1 cellular context compared by ENCODE assay signal in the genomic region with DNA sequence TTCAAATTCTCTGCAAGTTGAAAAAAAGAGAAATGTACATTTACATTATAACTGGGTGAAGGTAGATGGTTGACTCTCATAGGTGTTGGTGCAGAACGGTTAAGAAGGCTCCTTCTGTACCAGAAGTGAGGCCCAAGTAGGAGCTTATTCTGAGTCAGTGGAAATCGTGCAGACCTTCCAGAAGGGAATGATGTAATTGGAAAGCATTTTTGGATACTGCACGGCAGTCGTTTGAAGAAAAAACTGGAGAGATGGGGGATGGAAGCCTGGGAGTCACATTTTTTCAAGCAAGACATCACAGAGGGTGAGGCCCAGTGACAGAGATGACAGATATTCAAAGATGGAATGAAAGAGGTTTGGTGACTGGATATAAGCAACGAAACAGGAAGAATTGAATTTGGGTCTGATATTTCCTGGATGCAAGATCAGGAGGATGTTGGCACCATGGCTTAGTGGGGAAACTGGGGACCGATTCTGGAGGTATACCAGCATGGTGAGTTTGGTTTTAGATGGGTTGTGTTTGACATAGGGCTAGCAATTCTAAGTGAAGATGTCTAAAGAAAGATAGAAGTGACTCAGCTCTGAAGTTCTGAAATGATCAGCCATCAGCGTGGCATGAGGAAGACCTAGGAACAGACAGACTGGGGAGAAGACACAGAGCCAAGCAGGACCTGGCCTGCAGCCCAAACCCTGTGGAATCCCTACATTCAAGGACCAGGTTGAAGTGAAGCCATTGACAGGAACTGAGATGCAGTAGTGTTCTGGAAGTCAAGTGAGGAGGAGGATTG.
TF ChIP-seq lines count a peak whose summit lies in the region.

No MANE protein-coding gene starts in this region.

TF ChIP-seq in IMR-90, 13 proteins besides CTCF, POLR2A, EP300 and RAD21:
- TF ChIP-seq FOS (IDR thresholded peaks at IDR 0.05; ENCODE audit: low read depth, low read length) (no peak), MAZ (IDR thresholded peaks at IDR 0.05; ENCODE audit: borderline replicate concordance, low read depth, low read length) (no peak), RCOR1 (IDR thresholded peaks at IDR 0.05; ENCODE audit: insufficient replicate concordance, low read length) (no peak)
